In the genomic region with DNA sequence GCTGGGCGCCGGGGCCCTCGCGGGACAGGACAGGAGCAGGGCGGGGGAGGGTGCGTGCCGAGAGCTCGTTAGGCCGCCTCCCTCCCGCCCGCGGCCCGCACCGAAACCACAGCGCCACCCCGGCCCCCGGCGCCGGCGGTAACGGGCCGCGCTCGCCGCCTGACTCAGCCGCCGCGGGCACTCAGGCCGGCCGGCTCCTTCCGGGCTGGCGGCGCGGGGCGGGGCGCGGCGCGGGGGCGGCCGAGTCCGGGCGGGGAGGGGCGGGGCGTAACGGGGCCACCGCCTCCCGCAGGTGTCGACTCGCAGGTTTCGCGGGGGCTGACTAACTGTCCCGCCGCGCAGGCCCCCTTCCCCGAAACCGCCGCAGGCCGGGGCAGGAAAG, we compare ENCODE assay signal across 8 cellular contexts. TPM values are rescaled to one million over a fixed set of nuclear protein-coding genes. Genes with fewer than 3 reads are reported as not detected.
DNase-seq lines count a peak whose midpoint lies in the region; ATAC-seq and TF ChIP-seq lines count a peak whose summit lies in the region.

A gene with protein sequence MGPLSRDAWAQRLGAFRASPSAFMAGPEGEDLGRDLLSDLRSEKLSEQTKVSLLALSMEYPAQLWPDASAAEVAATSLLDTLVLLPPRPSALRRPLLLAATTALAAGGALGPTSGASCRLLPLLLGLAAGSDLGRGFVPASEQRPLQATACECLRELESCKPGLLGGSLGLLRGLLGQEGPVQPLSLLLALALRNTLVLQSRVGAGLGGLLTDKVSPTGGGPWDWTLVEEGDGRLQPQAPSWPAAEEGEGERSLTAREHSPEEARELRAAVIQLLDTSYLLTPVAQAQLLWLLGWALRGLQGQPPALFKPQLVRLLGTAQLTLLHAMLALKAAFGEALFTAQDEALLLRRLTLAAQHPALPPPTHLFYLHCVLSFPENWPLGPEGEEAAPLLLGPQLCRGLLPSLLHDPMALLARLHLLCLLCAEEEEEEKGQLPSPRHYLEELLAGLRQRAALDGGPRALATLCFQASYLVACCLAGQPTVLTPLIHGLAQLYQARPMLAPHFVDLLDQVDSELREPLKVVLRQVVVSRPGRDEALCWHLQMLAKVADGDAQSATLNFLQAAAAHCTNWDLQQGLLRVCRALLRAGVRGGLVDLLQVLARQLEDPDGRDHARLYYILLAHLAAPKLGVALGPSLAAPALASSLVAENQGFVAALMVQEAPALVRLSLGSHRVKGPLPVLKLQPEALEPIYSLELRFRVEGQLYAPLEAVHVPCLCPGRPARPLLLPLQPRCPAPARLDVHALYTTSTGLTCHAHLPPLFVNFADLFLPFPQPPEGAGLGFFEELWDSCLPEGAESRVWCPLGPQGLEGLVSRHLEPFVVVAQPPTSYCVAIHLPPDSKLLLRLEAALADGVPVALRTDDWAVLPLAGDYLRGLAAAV (minus strand): TSS at position 207 of the 382 bp plus-strand sequence. CDS start 385 bp downstream, outside the sequence.

- H3K27me3 Mint-ChIP-seq in H9 (ENCODE audit: low read depth): peaks cover 41% of the 10 kb centered on the region

- H3K56ac ChIP-seq in H9 (ENCODE audit: insufficient read length, low read depth, low read length): no peak within 1 kb of the TSS

- no peaks in the 10 kb centered on the region for H3K79me1 ChIP-seq in H9 (ENCODE audit: insufficient read depth, low read depth, low read length, poor library complexity, severe bottlenecking)

- intact Hi-C loops in lower lobe of right lung (cut with DNase I): no loop called here

- H4K5ac ChIP-seq in H9 (ENCODE audit: insufficient read length, low read depth, low read length): no peak within 1 kb of the TSS

- 0 out of 2 replicates have a peak, but pooled peaks cover 1% of the 10 kb centered on the region for H3K4me1 ChIP-seq in H9 (ENCODE audit: insufficient read depth, low read length)
- H3K4me1 ChIP-seq in ectodermal cell (ENCODE audit: control insufficient read depth, insufficient read depth, low read length): peaks cover 11% of the 10 kb centered on the region
- peaks cover 40% of the 10 kb centered on the region for H3K4me1 ChIP-seq in lower lobe of right lung

- no peak within 1 kb of the TSS for H4K8ac ChIP-seq in H9 (replicated peaks; ENCODE audit: insufficient read length, low read depth, low read length)

- no peak within 1 kb of the TSS for H3K18ac ChIP-seq in H9 (ENCODE audit: insufficient read length, low read depth, low read length)

- H3K4me3 Mint-ChIP-seq in H9: peak within 1 kb of the TSS; percentile 80 to 91

- H2BK15ac ChIP-seq in H9 (ENCODE audit: low read depth, low read length): no peak within 1 kb of the TSS

- H3K27me3 ChIP-seq in H9 (ENCODE audit: insufficient read depth, low read length) (peaks cover 10% of the 10 kb centered on the region; the same call in 1 of the 2 replicates), ectodermal cell (ENCODE audit: control insufficient read depth, insufficient read depth, low read length, poor library complexity, severe bottlenecking) (peaks cover 47% of the 10 kb centered on the region), lower lobe of right lung (ENCODE audit: low read depth) (peaks cover 10% of the 10 kb centered on the region)

- peaks cover 0 to 15% (median 8%) of the 10 kb centered on the region in 3 experiments; a peak in 4 of 7 replicates for H3K36me3 Mint-ChIP-seq in H9 (ENCODE audit: insufficient read depth in 1 of 3, low read depth in 3 of 3)

- no peak within 1 kb of the TSS for H2BK12ac ChIP-seq in H9 (ENCODE audit: insufficient read length, low read depth, low read length)

- H3K27ac ChIP-seq in H9 (ENCODE audit: insufficient read length, low read depth, low read length) (no peak within 1 kb of the TSS), ectodermal cell (ENCODE audit: insufficient read depth, low read depth, low read length, poor library complexity, severe bottlenecking) (no peak within 1 kb of the TSS), lower lobe of right lung (peak within 1 kb of the TSS; percentile 94)

- H3K9me3 ChIP-seq in H9 (ENCODE audit: control insufficient read depth, low read depth, low read length) (no peaks in the 10 kb centered on the region), ectodermal cell (ENCODE audit: control insufficient read depth, low read length) (no peaks in the 10 kb centered on the region), lower lobe of right lung (no peaks in the 10 kb centered on the region)

- H3K14ac ChIP-seq in H9 (ENCODE audit: insufficient read depth, low read length): peak within 1 kb of the TSS; percentile 54; the same call in 1 of the 2 replicates

- peak within 1 kb of the TSS; percentile 41 for H3K4me2 ChIP-seq in H9 (ENCODE audit: insufficient read depth, insufficient read length, low read length)

- no peak within 1 kb of the TSS for H2AK5ac ChIP-seq in H9 (ENCODE audit: insufficient read length, low read length)

- WGBS in H9 (ENCODE audit: extremely low coverage, insufficient read length, low lambda C conversion rate): no CpG with 5 or more reads among the region's 59 CpGs
- 0 to 1% methylated on average over 59 of the region's 59 CpGs for WGBS in ectodermal cell, 2 experiments

- no peak within 1 kb of the TSS for H2BK120ac ChIP-seq in H9 (ENCODE audit: low read depth, low read length, poor library complexity, severe bottlenecking)

- TF ChIP-seq CTCF in GM12875 (IDR thresholded peaks at IDR 0.05; ENCODE audit: borderline replicate concordance, insufficient read depth, low read depth, low read length): no peak
- TF ChIP-seq CTCF in H9 (conservative IDR thresholded peaks at IDR 0.05): no peak
- TF ChIP-seq CTCF in lower lobe of right lung (IDR thresholded peaks at IDR 0.05): no peak

- peaks cover 0 to 2% of the 10 kb centered on the region in 2 experiments; a peak in 1 of 5 replicates for H3K9me3 Mint-ChIP-seq in H9

- H3K36me3 ChIP-seq in ectodermal cell (ENCODE audit: control insufficient read depth, insufficient read depth, low read length) (peaks cover 10% of the 10 kb centered on the region), lower lobe of right lung (peaks cover 36% of the 10 kb centered on the region)

- peak within 1 kb of the TSS; percentile 94 for H3K4me3 ChIP-seq in GM12875 (ENCODE audit: low read depth, low read length)
- peak within 1 kb of the TSS; percentile 74 for H3K4me3 ChIP-seq in ectodermal cell (ENCODE audit: insufficient read depth, low read depth, low read length)
- H3K4me3 ChIP-seq in lower lobe of right lung: peak within 1 kb of the TSS; percentile 73

- no peak within 1 kb of the TSS for H2BK5ac ChIP-seq in H9 (ENCODE audit: insufficient read length, low read length)

- no peak within 1 kb of the TSS for H3K4ac ChIP-seq in H9 (ENCODE audit: low read depth, low read length)

- H3K23me2 ChIP-seq in H9 (ENCODE audit: insufficient read length, low read depth, low read length, poor library complexity, severe bottlenecking): peaks cover 10% of the 10 kb centered on the region

- no peak within 1 kb of the TSS for H2AFZ ChIP-seq in H9 (ENCODE audit: low read length)

- no peak within 1 kb of the TSS for H2BK20ac ChIP-seq in H9 (ENCODE audit: low read depth, low read length, poor library complexity, severe bottlenecking)

- H3T11ph ChIP-seq in H9 (ENCODE audit: low read length): no peak within 1 kb of the TSS

- H3K9ac ChIP-seq in H9 (ENCODE audit: extremely low read depth, insufficient read length, low read length): no peak within 1 kb of the TSS

- no peak within 1 kb of the TSS for H3K23ac ChIP-seq in H9 (ENCODE audit: insufficient read length, low read depth, low read length)

- H3K79me2 ChIP-seq in H9 (ENCODE audit: insufficient read depth, low read length): no peaks in the 10 kb centered on the region

- H3K27ac Mint-ChIP-seq in H9: no peak within 1 kb of the TSS; a peak in 1 of 7 replicates

- no peak within 1 kb of the TSS for H4K91ac ChIP-seq in H9 (ENCODE audit: insufficient read length, low read depth, low read length)

- peak; percentile 77 to 84 for ATAC-seq in lower lobe of right lung

- H4K20me1 ChIP-seq in H9 (ENCODE audit: control insufficient read depth, insufficient read depth, insufficient read length): no peaks in the 10 kb centered on the region

- DNase-seq in H9 (peak; percentile 70), NCI-H1048 (lab: John Stamatoyannopoulos, UW) (peak; percentile 54), lower lobe of right lung (peak; percentile 79), NCI-H187 treated with DMSO at 0.1 percent for 48 hours (lab: John Stamatoyannopoulos, UW) (no peak)
- DNase-seq in activated CD4-positive, alpha-beta T cell treated with anti-CD3 and anti-CD28 coated beads, Interleukin-2, amount 50 U/mL, for 48 hours: peak; percentile 75
- peak; percentile 58 to 70 (median 65) for DNase-seq in stimulated activated CD4-positive, alpha-beta T cell treated with anti-CD3 and anti-CD28 coated beads, TNF-alpha, amount 100 ng/mL, for 4 hours (ENCODE audit: low read depth in 3 of 3)

- H3K4me1 Mint-ChIP-seq in H9: peaks cover 13 to 17% of the 10 kb centered on the region in 2 experiments

RNA-seq across cellular contexts. Expression of the gene that starts here (rescaled TPM):
- 9.4 and 9.6 TPM in 2 replicates for total RNA-seq in H9 (2021)
- 8.5 TPM for polyA plus RNA-seq in ectodermal cell (2013, experiment 1 of 4)
- 10.4 TPM for polyA plus RNA-seq in ectodermal cell (2013, experiment 2 of 4)
- polyA plus RNA-seq in ectodermal cell (2013, experiment 3 of 4): 7.9 TPM
- 8.9 TPM for polyA plus RNA-seq in ectodermal cell (2013, experiment 4 of 4)
- total RNA-seq in lower lobe of right lung: 46.3 TPM
